1 cellular context compared by ENCODE assay signal in genomic region chr12:79549531-79550271, GRCh38.
TF ChIP-seq lines count a peak whose summit lies in the region.

No MANE protein-coding gene starts in this region.

TF ChIP-seq in WTC11, 78 proteins besides CTCF, POLR2A, EP300 and RAD21 (continued from another document):
- TF ChIP-seq ZNF281 (CRISPR knock-in tag; IDR thresholded peaks at IDR 0.05) (no peak), IRF2 (CRISPR knock-in tag; IDR thresholded peaks at IDR 0.05; ENCODE audit: borderline replicate concordance, low read depth) (no peak), PREB (CRISPR knock-in tag; IDR thresholded peaks at IDR 0.05; ENCODE audit: borderline replicate concordance) (no peak)
